ENCODE assay signal across 8 cellular contexts in genomic region chr16:31074073-31074813, GRCh38. TPM values are rescaled to one million over a fixed set of nuclear protein-coding genes. Genes with fewer than 3 reads are reported as not detected.
DNase-seq lines count a peak whose midpoint lies in the region; ATAC-seq, FAIRE-seq and TF ChIP-seq lines count a peak whose summit lies in the region.

Gene ZNF646 (plus strand): TSS chr16:31074422. CDS start chr16:31076325, 1,903 bp downstream.
Gene ZNF668 (minus strand): TSS chr16:31074240. CDS start chr16:31064459, 9,781 bp downstream.

- DNase-seq in AG04450 (ENCODE audit: low read depth, low spot score) (peak; percentile 98), NCI-H2227 treated with DMSO at 0.1 percent for 48 hours (lab: John Stamatoyannopoulos, UW) (peak; percentile 100), bronchial epithelial cell (ENCODE audit: low read depth) (peak; percentile 97), iPS-NIHi7 (ENCODE audit: extremely low spot score) (peak; percentile 94), smooth muscle cell (lab: John Stamatoyannopoulos, UW; ENCODE audit: unreplicated experiment) (peak; percentile 80)

- H3K4me3 ChIP-seq in AG04450 (ENCODE audit: low read depth, low read length) (peak within 1 kb of the TSS; percentile 99), WI38 (ENCODE audit: low read depth, low read length) (peak within 1 kb of the TSS; percentile 71), bronchial epithelial cell (ENCODE audit: low read depth, low read length) (peak within 1 kb of the TSS; percentile 96), smooth muscle cell (peak within 1 kb of the TSS; percentile 76)

- H3K9ac ChIP-seq in smooth muscle cell (ENCODE audit: low read depth), result peak within 1 kb of the TSS; percentile 95

- TF ChIP-seq CTCF in AG04450 (IDR thresholded peaks at IDR 0.05; ENCODE audit: low read depth, low read length), result 0 out of 2 replicates have a peak, but pooled peaks have one; percentile 1
- TF ChIP-seq CTCF in WI38 (IDR thresholded peaks at IDR 0.05; ENCODE audit: low read depth, low read length), result no peak
- TF ChIP-seq CTCF in bronchial epithelial cell (IDR thresholded peaks at IDR 0.05; ENCODE audit: insufficient read depth, low read length, severe bottlenecking), result no peak
- TF ChIP-seq CTCF in smooth muscle cell (IDR thresholded peaks at IDR 0.05; ENCODE audit: borderline replicate concordance, insufficient read depth, poor library complexity, severe bottlenecking), result no peak

- H3K4me1 ChIP-seq in smooth muscle cell (ENCODE audit: low read depth), result peaks cover 15% of the 10 kb centered on the region

- H3K4me2 ChIP-seq in smooth muscle cell, result peak within 1 kb of the TSS; percentile 85

- peaks cover 4% of the 10 kb centered on the region; the same call in 1 of the 2 replicates for H3K9me3 ChIP-seq in AG04450 (ENCODE audit: control insufficient read depth, insufficient read depth, low read length)
- H3K9me3 ChIP-seq in smooth muscle cell (replicated peaks; ENCODE audit: low read depth), result no peaks in the 10 kb centered on the region

- peaks cover 3% of the 10 kb centered on the region for H4K20me1 ChIP-seq in smooth muscle cell (ENCODE audit: low read depth)

- H3K27ac ChIP-seq in AG04450 (ENCODE audit: low read depth, low read length) (peak within 1 kb of the TSS; percentile 96), smooth muscle cell (ENCODE audit: low read depth) (peak within 1 kb of the TSS; percentile 94)

- WGBS in smooth muscle cell (ENCODE audit: low lambda C conversion rate), result under 1% methylated on average over 48 of the region's 48 CpGs

- H3K36me3 ChIP-seq in bronchial epithelial cell (ENCODE audit: control insufficient read depth, insufficient read depth, low read length), result peaks cover 17% of the 10 kb centered on the region
- no peaks in the 10 kb centered on the region for H3K36me3 ChIP-seq in smooth muscle cell (ENCODE audit: low read depth)

- H3F3A ChIP-seq in smooth muscle cell (ENCODE audit: low read depth), result no peaks in the 10 kb centered on the region

- no peaks in the 10 kb centered on the region for H3K27me3 ChIP-seq in AG04450 (ENCODE audit: control insufficient read depth, insufficient read depth, low read length)
- H3K27me3 ChIP-seq in bronchial epithelial cell (ENCODE audit: control insufficient read depth, insufficient read depth, low read length), result no peaks in the 10 kb centered on the region
- no peaks in the 10 kb centered on the region for H3K27me3 ChIP-seq in smooth muscle cell (ENCODE audit: low read depth)

- ATAC-seq in GM18907 (IDR thresholded peaks at IDR 0.05; ENCODE audit: unreplicated experiment) (peak; percentile 70), HG03159 (IDR thresholded peaks at IDR 0.05; ENCODE audit: unreplicated experiment) (peak; percentile 78)

- POLR2A ChIA-PET in AG04450 (lab: Yijun Ruan, JAX), result interaction anchor here (0.6 to 2.4 kb wide), 18 partner anchors 9 to 386 kb away, joined by 3 to 21 read pairs (median 6); partner anchors contain the start of genes FUS, HSD3B7, KAT8 and STX4

- peaks cover 61% of the 10 kb centered on the region for H3K79me2 ChIP-seq in smooth muscle cell (ENCODE audit: low read depth)

- H2AFZ ChIP-seq in smooth muscle cell (ENCODE audit: low read depth), result peak within 1 kb of the TSS; percentile 71

- CTCF ChIA-PET in AG04450 (lab: Charles Lee), result interaction anchor here (1.0 to 2.4 kb wide), 3 partner anchors 68 to 387 kb away, joined by 3 to 9 read pairs (median 6); no protein-coding TSS in a partner anchor

- no peak for FAIRE-seq in bronchial epithelial cell (lab: Jason Lieb, UNC)

RNA-seq across cellular contexts. Expression of gene ZNF646, which starts in this region (rescaled TPM):
- polyA plus RNA-seq in AG04450 (2011; rRNA removed), result 2.4 and 4.5 TPM in 2 replicates
- 5.6 and 17.0 TPM in 2 replicates for polyA minus RNA-seq in AG04450 (2011; rRNA and poly(A)+ RNA removed)
- total RNA-seq in bronchial epithelial cell, result 6.3 and 10.0 TPM in 2 replicates
- 5.7 and 8.1 TPM in 2 replicates for total RNA-seq in smooth muscle cell
- polyA plus RNA-seq in smooth muscle cell, result 5.4 and 7.3 TPM in 2 replicates

RNA-seq across cellular contexts. Expression of gene ZNF668, which starts in this region (rescaled TPM):
- polyA plus RNA-seq in AG04450 (2011; rRNA removed) (5.9 and 8.6 TPM in 2 replicates), smooth muscle cell (20.1 and 21.0 TPM in 2 replicates)
- 6.0 and 8.0 TPM in 2 replicates for polyA minus RNA-seq in AG04450 (2011; rRNA and poly(A)+ RNA removed)
- total RNA-seq in bronchial epithelial cell (6.5 and 8.2 TPM in 2 replicates), smooth muscle cell (7.3 and 9.0 TPM in 2 replicates)

Comparison
In these comparisons a context has a peak if more than half of its experiments do, and no peak if none do; other contexts are left out.
1. Peak in every context shown above with its lines: DNase-seq, ATAC-seq, H3K4me3 ChIP-seq and H3K27ac ChIP-seq.